1 cellular context compared by ENCODE assay signal in genomic region chr6:138403324-138403800, GRCh38.
TF ChIP-seq lines count a peak whose summit lies in the region.

No MANE protein-coding gene starts in this region.

TF ChIP-seq in GM12878, 131 proteins besides CTCF, POLR2A, EP300 and RAD21 (continued from another document):
- TF ChIP-seq CHD2 (IDR thresholded peaks at IDR 0.05; ENCODE audit: borderline replicate concordance, low read depth, low read length), result no peak
- no peak for TF ChIP-seq HDAC2 (IDR thresholded peaks at IDR 0.05)
- peak in 1 of 2 experiments; percentile 19; a peak in 1 of 4 replicates for TF ChIP-seq BHLHE40 (IDR thresholded peaks at IDR 0.05; ENCODE audit: borderline replicate concordance in 1 of 2, low read depth in 2 of 2, low read length in 1 of 2)
